24 cellular contexts compared by ENCODE assay signal in the genomic region with DNA sequence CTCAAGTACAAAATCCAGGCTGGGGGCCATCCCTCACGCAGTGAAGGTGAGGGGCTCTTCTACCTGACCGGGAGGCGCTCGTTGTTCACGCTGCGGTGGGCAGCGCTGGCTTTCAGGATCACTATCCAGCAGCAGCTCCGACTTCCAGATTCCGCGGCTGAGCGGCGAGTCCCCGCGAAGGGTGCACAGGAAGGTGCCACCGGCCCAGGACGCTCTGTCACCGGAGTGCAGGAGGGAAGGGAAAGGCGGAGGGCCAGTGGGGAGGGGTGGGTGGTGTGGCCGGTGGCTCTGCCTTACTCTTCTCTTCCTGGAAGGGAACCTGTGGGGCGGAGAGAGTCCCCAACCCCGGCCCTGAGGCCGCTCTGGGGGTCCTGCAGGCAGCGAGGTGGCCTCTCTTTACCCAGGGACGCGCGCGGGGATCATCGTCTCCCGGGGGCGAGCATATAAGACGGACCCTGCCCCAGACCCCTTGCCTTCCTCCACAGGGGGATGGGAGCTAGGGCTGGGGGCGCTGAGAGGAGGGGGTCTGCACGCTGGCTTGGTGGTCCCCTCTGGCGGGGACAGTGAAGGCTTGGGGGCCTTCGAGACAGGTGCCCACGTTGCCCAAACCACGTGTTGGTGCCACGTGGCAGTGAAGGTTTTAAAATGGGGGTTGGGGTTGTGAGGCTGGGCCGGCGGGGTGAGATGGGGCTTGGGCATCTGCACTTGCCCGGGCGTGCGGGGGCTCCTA. TPM values are rescaled to one million over a fixed set of nuclear protein-coding genes. Genes with fewer than 3 reads are reported as not detected.
A peak's percentile ranks its signal among the peaks of the same experiment; 100 is the strongest.
DNase-seq lines count a peak whose midpoint lies in the region; ATAC-seq and TF ChIP-seq lines count a peak whose summit lies in the region.
"Had no signal": no experiment of that assay in that cellular context is flagged by ENCODE, and none has a peak within 500 bp of the region (broad histone marks: within the 10 kb centered on the region; RNA-seq: fewer than 3 reads in every experiment).

No MANE protein-coding gene starts in this region.

- H3K9me3 Mint-ChIP-seq in GM23338, result peaks cover 17% of the 10 kb centered on the region

- H3K36me3 Mint-ChIP-seq in GM23338 (ENCODE audit: low read depth), result peaks cover 6% of the 10 kb centered on the region; the same call in 2 of the 3 replicates
- H3K36me3 Mint-ChIP-seq: CD8-positive, alpha-beta T cell had no signal

- H3K4me2 ChIP-seq in GM23338 (no peak overlapping the region), osteoblast (ENCODE audit: insufficient read depth, low read length) (no peak overlapping the region)
- H3K4me2 ChIP-seq: KMS-11 had no signal

- no peak overlapping the region for H3K27ac ChIP-seq in GM23338 (ENCODE audit: low read depth)
- H3K27ac ChIP-seq in esophagus muscularis mucosa (replicated peaks in 1 of 4), result no peak overlapping the region
- no peak overlapping the region for H3K27ac ChIP-seq in osteoblast (ENCODE audit: low read depth, low read length)
- H3K27ac ChIP-seq: C4-2B, KMS-11 had no signal

- H3K27me3 ChIP-seq in GM23338 (ENCODE audit: insufficient read depth) (no peaks in the 10 kb centered on the region), esophagus muscularis mucosa (no peaks in the 10 kb centered on the region), osteoblast (ENCODE audit: insufficient read depth, low read length) (no peaks in the 10 kb centered on the region)

- H3K79me2 ChIP-seq in GM23338 (replicated peaks; ENCODE audit: insufficient read depth) (no peaks in the 10 kb centered on the region), osteoblast (ENCODE audit: insufficient read depth, low read length) (no peaks in the 10 kb centered on the region)

- H3K9me3 ChIP-seq in esophagus muscularis mucosa, result peaks cover 0 to 5% (median 2%) of the 10 kb centered on the region in 4 donors
- no peaks in the 10 kb centered on the region for H3K9me3 ChIP-seq in osteoblast (ENCODE audit: low read depth, low read length)

- H3K27me3 Mint-ChIP-seq in GM23338 (ENCODE audit: insufficient read depth, low read depth, poor library complexity), result peaks cover 6% of the 10 kb centered on the region
- H3K27me3 Mint-ChIP-seq: B cell had no signal

- H3F3A ChIP-seq in GM23338 (replicated peaks; ENCODE audit: low read depth), result no peaks in the 10 kb centered on the region

- DNase-seq in AG20443 (ENCODE audit: low spot score) (peak; percentile 2), GM23338 (ENCODE audit: low spot score) (no peak), esophagus muscularis mucosa (ENCODE audit: extremely low spot score) (peak; percentile 90), osteoblast (ENCODE audit: insufficient read length, low spot score, missing footprints) (peak; percentile 55), COLO829 (ENCODE audit: low spot score) (no peak), T-helper 9 cell (no peak)
- DNase-seq in stimulated activated CD4-positive, alpha-beta T cell treated with anti-CD3 and anti-CD28 coated beads, Interleukin-4, amount 100 ng/mL, for 4 hours, result no peak
- DNase-seq: Calu3; DMS79 treated with DMSO at 0.1 percent for 48 hours; GF-D8; GOT3; MM.1S; NCI-H2029 treated with DMSO at 0.1 percent for 48 hours; NCI-H446 treated with DMSO at 0.1 percent for 48 hours; NCI-H526; NCI-H82; NK-92 treated with Interleukin-12 subunit alpha and Interleukin-12 subunit beta, amount 100 ng/mL, for 24 hours; PC-3; Right ventricle myocardium superior had no signal

- intact Hi-C loops in esophagus muscularis mucosa (cut with DNase I), result no loop called here

- no peak overlapping the region for H3K4me3 Mint-ChIP-seq in GM23338
- H3K4me3 Mint-ChIP-seq: B cell; CD8-positive, alpha-beta T cell; IgD-negative memory B cell had no signal

- TF ChIP-seq POLR2A in esophagus muscularis mucosa (IDR thresholded peaks at IDR 0.05; ENCODE audit: low read depth), result no peak

- no peak for TF ChIP-seq EP300 in esophagus muscularis mucosa (IDR thresholded peaks at IDR 0.05)

- whole genome bisulfite sequencing in esophagus muscularis mucosa, result 97% methylated on average over 37 of the region's 43 CpGs

- H3K4me1 ChIP-seq in GM23338 (ENCODE audit: insufficient read depth) (no peaks in the 10 kb centered on the region), esophagus muscularis mucosa (peaks cover 21 to 38% (median 35%) of the 10 kb centered on the region in 4 donors), osteoblast (ENCODE audit: insufficient read depth, low read length) (peaks cover 12% of the 10 kb centered on the region)

- peaks cover 6% of the 10 kb centered on the region; the same call in 1 of the 2 replicates for H3K36me3 ChIP-seq in GM23338 (ENCODE audit: insufficient read depth)
- no peaks in the 10 kb centered on the region for H3K36me3 ChIP-seq in esophagus muscularis mucosa
- no peaks in the 10 kb centered on the region for H3K36me3 ChIP-seq in osteoblast (ENCODE audit: insufficient read depth, low read length)

- H3K4me3 ChIP-seq in GM23338 (no peak overlapping the region), esophagus muscularis mucosa (no peak overlapping the region), osteoblast (ENCODE audit: insufficient read depth, low read length) (no peak overlapping the region)

- H3K4me1 Mint-ChIP-seq in GM23338, result peaks cover 10% of the 10 kb centered on the region
- H3K4me1 Mint-ChIP-seq: B cell, IgD-negative memory B cell had no signal

- H2AFZ ChIP-seq in GM23338, result 0 out of 2 replicates have a peak overlapping the region, but pooled peaks have one; percentile 10
- H2AFZ ChIP-seq in osteoblast (ENCODE audit: low read length), result no peak overlapping the region

- no peak for ATAC-seq in GM23338
- ATAC-seq: CD8-positive, alpha-beta T cell; PC-3 had no signal

- TF ChIP-seq CTCF in GM23338 (conservative IDR thresholded peaks at IDR 0.05; ENCODE audit: low read depth in 2 of 2), result no peak
- no peak for TF ChIP-seq CTCF in esophagus muscularis mucosa (IDR thresholded peaks at IDR 0.05)
- no peak for TF ChIP-seq CTCF in osteoblast (IDR thresholded peaks at IDR 0.05; ENCODE audit: extremely low read depth, low read depth, low read length)

- H3K27ac Mint-ChIP-seq in GM23338, result no peak overlapping the region
- H3K27ac Mint-ChIP-seq: B cell; CD8-positive, alpha-beta T cell; IgD-negative memory B cell had no signal

- peaks cover 10% of the 10 kb centered on the region; the same call in 1 of the 2 replicates for H3K9me2 ChIP-seq in GM23338 (ENCODE audit: insufficient read depth)

- H4K20me1 ChIP-seq in GM23338 (replicated peaks; ENCODE audit: insufficient read depth) (no peaks in the 10 kb centered on the region), osteoblast (ENCODE audit: insufficient read depth, low read length) (no peaks in the 10 kb centered on the region)

TF ChIP-seq in GM23338, 12 proteins besides CTCF, POLR2A, EP300 and RAD21 (continues in another document):
- TF ChIP-seq EZH2phosphoT487 (IDR thresholded peaks at IDR 0.05; ENCODE audit: unreplicated experiment) (no peak), JUNB (IDR thresholded peaks at IDR 0.05; ENCODE audit: unreplicated experiment) (no peak), ZNF331 (CRISPR knock-in tag; IDR thresholded peaks at IDR 0.05; ENCODE audit: low read depth) (no peak)
- TF ChIP-seq, protein P1, sequence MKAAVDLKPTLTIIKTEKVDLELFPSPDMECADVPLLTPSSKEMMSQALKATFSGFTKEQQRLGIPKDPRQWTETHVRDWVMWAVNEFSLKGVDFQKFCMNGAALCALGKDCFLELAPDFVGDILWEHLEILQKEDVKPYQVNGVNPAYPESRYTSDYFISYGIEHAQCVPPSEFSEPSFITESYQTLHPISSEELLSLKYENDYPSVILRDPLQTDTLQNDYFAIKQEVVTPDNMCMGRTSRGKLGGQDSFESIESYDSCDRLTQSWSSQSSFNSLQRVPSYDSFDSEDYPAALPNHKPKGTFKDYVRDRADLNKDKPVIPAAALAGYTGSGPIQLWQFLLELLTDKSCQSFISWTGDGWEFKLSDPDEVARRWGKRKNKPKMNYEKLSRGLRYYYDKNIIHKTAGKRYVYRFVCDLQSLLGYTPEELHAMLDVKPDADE (IDR thresholded peaks at IDR 0.05), result no peak

RNA-seq across cellular contexts. Expression of gene HS6ST1, which starts 26.9 kb away (rescaled TPM):
- total RNA-seq in GM23338 (2014; rRNA removed; shearing (Covaris generic)), result 76.4 and 106 TPM in 2 replicates
- polyA plus RNA-seq in GM23338 (2016; fragmentation: Nextera tagmentation; extraction: Ambion mirVana), result 21.1 and 22.5 TPM in 2 replicates
- total RNA-seq in esophagus muscularis mucosa (10 to 100 TPM; 17.4 to 62.2 (median 38.5) TPM), osteoblast (16.5 and 18.8 TPM in 2 replicates)

Comparison
In these comparisons a context has a peak if more than half of its experiments do, and no peak if none do; other contexts are left out.
1. DNase-seq: peak in AG20443 (single experiment), esophagus muscularis mucosa (single experiment) and osteoblast (single experiment); none in GM23338 (single experiment), COLO829 (single experiment), T-helper 9 cell (single experiment) and stimulated activated CD4-positive, alpha-beta T cell treated with anti-CD3 and anti-CD28 coated beads, Interleukin-4, amount 100 ng/mL, for 4 hours (0 of 2).